1 cellular context compared by ENCODE assay signal in the genomic region with DNA sequence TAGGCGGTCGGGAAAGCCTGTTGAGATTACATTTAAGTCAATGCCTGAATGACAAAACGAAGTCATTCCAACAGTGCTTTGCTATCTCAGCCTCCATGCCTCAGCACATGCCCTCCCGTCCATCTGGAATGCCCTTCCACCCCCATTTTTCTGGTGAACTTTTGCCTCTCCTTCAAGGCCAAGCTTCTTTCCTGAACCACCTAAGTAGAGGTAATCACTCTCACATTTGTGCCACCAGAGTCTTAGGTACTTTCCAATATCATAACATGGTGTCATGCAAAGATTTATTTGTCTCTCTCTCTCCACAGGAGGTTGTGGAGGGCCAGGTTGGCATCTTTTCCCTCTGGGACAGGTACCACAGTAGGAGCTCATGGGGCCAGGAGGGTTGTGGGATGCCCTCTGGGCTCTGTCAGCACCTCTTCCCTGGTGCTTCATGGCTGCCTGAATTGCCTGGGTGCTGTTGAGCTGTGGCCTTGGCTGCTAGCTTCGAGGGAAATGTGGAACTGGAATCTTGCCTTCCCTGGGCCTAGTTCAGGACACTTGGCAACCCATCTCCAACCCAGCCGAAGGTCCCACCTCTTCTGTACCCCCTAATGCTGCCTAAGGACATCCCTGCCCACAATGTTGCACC.
TF ChIP-seq lines count a peak whose summit lies in the region.

No MANE protein-coding gene starts in this region.

TF ChIP-seq in SK-N-SH, 30 proteins besides CTCF, POLR2A, EP300 and RAD21 (continued from another document):
- TF ChIP-seq, protein P1, sequence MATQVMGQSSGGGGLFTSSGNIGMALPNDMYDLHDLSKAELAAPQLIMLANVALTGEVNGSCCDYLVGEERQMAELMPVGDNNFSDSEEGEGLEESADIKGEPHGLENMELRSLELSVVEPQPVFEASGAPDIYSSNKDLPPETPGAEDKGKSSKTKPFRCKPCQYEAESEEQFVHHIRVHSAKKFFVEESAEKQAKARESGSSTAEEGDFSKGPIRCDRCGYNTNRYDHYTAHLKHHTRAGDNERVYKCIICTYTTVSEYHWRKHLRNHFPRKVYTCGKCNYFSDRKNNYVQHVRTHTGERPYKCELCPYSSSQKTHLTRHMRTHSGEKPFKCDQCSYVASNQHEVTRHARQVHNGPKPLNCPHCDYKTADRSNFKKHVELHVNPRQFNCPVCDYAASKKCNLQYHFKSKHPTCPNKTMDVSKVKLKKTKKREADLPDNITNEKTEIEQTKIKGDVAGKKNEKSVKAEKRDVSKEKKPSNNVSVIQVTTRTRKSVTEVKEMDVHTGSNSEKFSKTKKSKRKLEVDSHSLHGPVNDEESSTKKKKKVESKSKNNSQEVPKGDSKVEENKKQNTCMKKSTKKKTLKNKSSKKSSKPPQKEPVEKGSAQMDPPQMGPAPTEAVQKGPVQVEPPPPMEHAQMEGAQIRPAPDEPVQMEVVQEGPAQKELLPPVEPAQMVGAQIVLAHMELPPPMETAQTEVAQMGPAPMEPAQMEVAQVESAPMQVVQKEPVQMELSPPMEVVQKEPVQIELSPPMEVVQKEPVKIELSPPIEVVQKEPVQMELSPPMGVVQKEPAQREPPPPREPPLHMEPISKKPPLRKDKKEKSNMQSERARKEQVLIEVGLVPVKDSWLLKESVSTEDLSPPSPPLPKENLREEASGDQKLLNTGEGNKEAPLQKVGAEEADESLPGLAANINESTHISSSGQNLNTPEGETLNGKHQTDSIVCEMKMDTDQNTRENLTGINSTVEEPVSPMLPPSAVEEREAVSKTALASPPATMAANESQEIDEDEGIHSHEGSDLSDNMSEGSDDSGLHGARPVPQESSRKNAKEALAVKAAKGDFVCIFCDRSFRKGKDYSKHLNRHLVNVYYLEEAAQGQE (IDR thresholded peaks at IDR 0.05; ENCODE audit: low read depth, low read length): no peak
- TF ChIP-seq, protein P2, sequence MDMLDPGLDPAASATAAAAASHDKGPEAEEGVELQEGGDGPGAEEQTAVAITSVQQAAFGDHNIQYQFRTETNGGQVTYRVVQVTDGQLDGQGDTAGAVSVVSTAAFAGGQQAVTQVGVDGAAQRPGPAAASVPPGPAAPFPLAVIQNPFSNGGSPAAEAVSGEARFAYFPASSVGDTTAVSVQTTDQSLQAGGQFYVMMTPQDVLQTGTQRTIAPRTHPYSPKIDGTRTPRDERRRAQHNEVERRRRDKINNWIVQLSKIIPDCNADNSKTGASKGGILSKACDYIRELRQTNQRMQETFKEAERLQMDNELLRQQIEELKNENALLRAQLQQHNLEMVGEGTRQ (IDR thresholded peaks at IDR 0.05; ENCODE audit: borderline replicate concordance, low read depth, low read length): no peak
- no peak for TF ChIP-seq SMC3 (IDR thresholded peaks at IDR 0.05; ENCODE audit: low read depth, low read length)
- no peak for TF ChIP-seq CHD2 (IDR thresholded peaks at IDR 0.05; ENCODE audit: low read length, partially characterized antibody)
- TF ChIP-seq FOSL2 (IDR thresholded peaks at IDR 0.05; ENCODE audit: borderline replicate concordance, low read depth): no peak
- TF ChIP-seq TEAD4 (IDR thresholded peaks at IDR 0.05; ENCODE audit: borderline replicate concordance, insufficient read depth): no peak
- TF ChIP-seq ELF1 (IDR thresholded peaks at IDR 0.05): no peak
